In the genomic region with DNA sequence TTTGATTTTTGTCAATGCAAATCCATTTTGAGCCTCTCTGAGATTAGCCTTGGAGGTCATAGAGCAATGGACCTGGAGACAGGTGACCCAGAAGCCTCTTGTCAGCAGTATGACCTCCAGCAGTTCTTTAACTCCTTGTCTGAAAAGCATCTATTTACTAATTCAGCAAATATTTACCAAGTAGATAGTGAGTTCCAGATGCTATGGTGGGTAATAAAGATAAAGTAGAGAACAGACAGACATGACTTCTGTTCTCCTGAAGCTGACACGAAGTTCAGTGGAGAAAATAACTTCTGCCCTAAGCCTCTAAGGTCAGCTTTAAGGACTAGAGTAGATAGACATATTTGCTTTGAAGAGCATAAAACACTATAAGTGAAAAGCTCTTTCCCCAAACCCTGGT, we compare ENCODE assay signal across 23 cellular contexts. TPM values are rescaled to one million over a fixed set of nuclear protein-coding genes. Genes with fewer than 3 reads are reported as not detected.
"Had no signal": no experiment of that assay in that cellular context is flagged by ENCODE, and none has a peak within 500 bp of the region (broad histone marks: within the 10 kb centered on the region; RNA-seq: fewer than 3 reads in every experiment).

No MANE protein-coding gene starts in this region.

- DNase-seq: cerebellar nuclear complex; colonic mucosa; effector CD4-positive, alpha-beta T cell; effector memory CD4-positive, alpha-beta T cell; erythroblast; foreskin fibroblast; foreskin melanocyte; gastrocnemius medialis; glutamatergic neuron; immature natural killer cell; islet precursor cell; kidney; kidney glomerular epithelial cell; left lung; left ventricle myocardium superior; lower lobe of right lung; mesenchymal stem cell had no signal

- H3K27me3 ChIP-seq: colonic mucosa, dorsolateral prefrontal cortex, gastrocnemius medialis, hepatocyte, left lung had no signal

- H3K27ac ChIP-seq: colonic mucosa, epithelial cell of prostate, gastrocnemius medialis, hepatocyte, left lung, lower lobe of right lung had no signal

- FAIRE-seq: endometrium, kidney had no signal

- H3K4me3 ChIP-seq: colonic mucosa, gastrocnemius medialis, hepatocyte, left lung, lower lobe of right lung had no signal

- H3K9me3 ChIP-seq: colonic mucosa, gastrocnemius medialis, left lung, lower lobe of right lung had no signal

- H3K27ac Mint-ChIP-seq: immature natural killer cell, mesothelial cell of epicardium had no signal

- ATAC-seq: esophagus mucosa, gastrocnemius medialis, left lung, left ventricle myocardium superior, lower lobe of right lung had no signal

- H3K36me3 ChIP-seq: colonic mucosa, gastrocnemius medialis, left lung, lower lobe of right lung had no signal

- H3K36me3 Mint-ChIP-seq: immature natural killer cell had no signal

- H3K9me3 Mint-ChIP-seq: mesothelial cell of epicardium had no signal

- H3K4me1 Mint-ChIP-seq: immature natural killer cell had no signal

- H3K4me1 ChIP-seq: left lung, lower lobe of right lung had no signal

- H3K4me3 Mint-ChIP-seq: immature natural killer cell, mesothelial cell of epicardium had no signal

RNA-seq across cellular contexts. Expression of a gene that starts 26.6 kb away (rescaled TPM):
- polyA plus RNA-seq: immature natural killer cell had no signal
